8 cellular contexts compared by ENCODE assay signal in genomic region chr1:33255347-33256311, GRCh38. TPM values are rescaled to one million over a fixed set of nuclear protein-coding genes. Genes with fewer than 3 reads are reported as not detected.
A peak's percentile ranks its signal among the peaks of the same experiment; 100 is the strongest.
DNase-seq lines count a peak whose midpoint lies in the region; ATAC-seq and TF ChIP-seq lines count a peak whose summit lies in the region.

No MANE protein-coding gene starts in this region.

- peak overlapping the region in 6 of 8 donors; percentile 21 to 80 (median 40) for H3K27ac Mint-ChIP-seq in CD8-positive, alpha-beta memory T cell
- H3K27ac Mint-ChIP-seq in GM23338 (no peak overlapping the region; the same call in 1 of the 2 replicates), endodermal cell (peak overlapping the region; percentile 44), memory B cell (peak overlapping the region; percentile 93)

- H3K4me3 Mint-ChIP-seq in CD8-positive, alpha-beta memory T cell: peak overlapping the region; percentile 58 to 88 (median 66)
- peak overlapping the region; percentile 67 for H3K4me3 Mint-ChIP-seq in GM23338
- H3K4me3 Mint-ChIP-seq in endodermal cell: peak overlapping the region; percentile 96
- H3K4me3 Mint-ChIP-seq in memory B cell: peak overlapping the region; percentile 69

- ATAC-seq in GM23338 (peak; percentile 87), memory B cell (ENCODE audit: low read depth) (peak; percentile 59)

- 0 out of 2 replicates have a peak, but pooled peaks cover 2% of the 10 kb centered on the region for H3K9me2 ChIP-seq in GM23338 (ENCODE audit: insufficient read depth)

- peaks cover 31 to 36% (median 36%) of the 10 kb centered on the region in 3 donors for H3K4me1 Mint-ChIP-seq in CD8-positive, alpha-beta memory T cell
- H3K4me1 Mint-ChIP-seq in GM23338 (peaks cover 25% of the 10 kb centered on the region), endodermal cell (peaks cover 34% of the 10 kb centered on the region), memory B cell (peaks cover 22% of the 10 kb centered on the region)

- H3K9me3 ChIP-seq in CD8-positive, alpha-beta memory T cell (ENCODE audit: low read length): no peaks in the 10 kb centered on the region
- H3K9me3 ChIP-seq in endodermal cell (ENCODE audit: control insufficient read depth, low read length): no peaks in the 10 kb centered on the region

- H3F3A ChIP-seq in GM23338 (replicated peaks; ENCODE audit: low read depth): peaks cover 4% of the 10 kb centered on the region; the same call in 1 of the 2 replicates

- H3K79me2 ChIP-seq in GM23338 (replicated peaks; ENCODE audit: insufficient read depth): peaks cover 36% of the 10 kb centered on the region

- H3K4me1 ChIP-seq in CD8-positive, alpha-beta memory T cell (ENCODE audit: insufficient read depth, low read length): peaks cover 31% of the 10 kb centered on the region
- H3K4me1 ChIP-seq in GM23338 (ENCODE audit: insufficient read depth): peaks cover 25% of the 10 kb centered on the region
- H3K4me1 ChIP-seq in endodermal cell (ENCODE audit: control insufficient read depth, insufficient read depth, low read length): peaks cover 17% of the 10 kb centered on the region

- POLR2A ChIA-PET in CD8-positive, alpha-beta memory T cell (lab: Charles Lee): no interaction called here

- peak overlapping the region; percentile 84 for H3K4me2 ChIP-seq in GM23338

- no peaks in the 10 kb centered on the region for H3K9me3 Mint-ChIP-seq in CD8-positive, alpha-beta memory T cell
- H3K9me3 Mint-ChIP-seq in GM23338: peaks cover 6% of the 10 kb centered on the region; the same call in 2 of the 3 replicates
- no peaks in the 10 kb centered on the region for H3K9me3 Mint-ChIP-seq in endodermal cell
- peaks cover 2% of the 10 kb centered on the region for H3K9me3 Mint-ChIP-seq in memory B cell

- DNase-seq in CD8-positive, alpha-beta memory T cell: peak in 3 of 5 donors; percentile 10 to 55 (median 37)
- peak; percentile 92 for DNase-seq in GM23338 (ENCODE audit: low spot score)
- DNase-seq in NCI-H510A treated with DMSO at 0.1 percent for 48 hours (lab: John Stamatoyannopoulos, UW): peak; percentile 97
- peak in 2 of 3 experiments; percentile 13 for DNase-seq in activated CD8-positive, alpha-beta memory T cell treated with anti-CD3 and anti-CD28 coated beads for 48 hours (ENCODE audit: low read depth in 2 of 3, low spot score in 2 of 3)
- DNase-seq in endodermal cell: peak; percentile 94
- DNase-seq in memory B cell (ENCODE audit: low spot score in 2 of 2): peak; percentile 20 to 43
- peak; percentile 17 for DNase-seq in stimulated activated CD8-positive, alpha-beta memory T cell treated with anti-CD3 and anti-CD28 coated beads, Interleukin-15, amount 100 ng/mL, for 24 hours (ENCODE audit: low read depth)
- DNase-seq in dedifferentiated amniotic fluid mesenchymal stem cell (ENCODE audit: extremely low spot score): no peak

- H3K9ac ChIP-seq in endodermal cell (ENCODE audit: extremely low read depth, low read length, poor library complexity, severe bottlenecking): peak overlapping the region; percentile 25

- whole genome bisulfite sequencing in endodermal cell (ENCODE audit: insufficient coverage in 1 of 2, insufficient read length in 1 of 2), 2 experiments: 11 to 21% methylated on average over 28 to 82 of the region's 84 CpGs

- peak overlapping the region; percentile 93; the same call in 1 of the 2 replicates for H2AFZ ChIP-seq in GM23338

- no peak for TF ChIP-seq CTCF in GM23338 (conservative IDR thresholded peaks at IDR 0.05; ENCODE audit: low read depth in 2 of 2)
- no peak for TF ChIP-seq CTCF in endodermal cell (conservative IDR thresholded peaks at IDR 0.05)

- no peaks in the 10 kb centered on the region for H3K36me3 ChIP-seq in CD8-positive, alpha-beta memory T cell (ENCODE audit: insufficient read depth, low read length)
- H3K36me3 ChIP-seq in GM23338 (ENCODE audit: insufficient read depth) (no peaks in the 10 kb centered on the region), endodermal cell (ENCODE audit: control insufficient read depth, insufficient read depth, low read length) (no peaks in the 10 kb centered on the region)

- peaks cover 8% of the 10 kb centered on the region for H4K20me1 ChIP-seq in GM23338 (replicated peaks; ENCODE audit: insufficient read depth)

- H3K36me3 Mint-ChIP-seq in CD8-positive, alpha-beta memory T cell: peaks cover 0 to 6% (median 0%) of the 10 kb centered on the region in 3 donors
- H3K36me3 Mint-ChIP-seq in GM23338 (ENCODE audit: low read depth): peaks cover 7% of the 10 kb centered on the region
- H3K36me3 Mint-ChIP-seq in endodermal cell (ENCODE audit: low read depth): no peaks in the 10 kb centered on the region
- H3K36me3 Mint-ChIP-seq in memory B cell: peaks cover 2% of the 10 kb centered on the region

- CTCF ChIA-PET in CD8-positive, alpha-beta memory T cell (lab: Charles Lee): interaction anchor here (1.5 kb wide), 1 partner anchor 215 kb away, joined by 3 read pairs; no protein-coding TSS in a partner anchor

- H3K4me3 ChIP-seq in CD8-positive, alpha-beta memory T cell (ENCODE audit: low read length): no peak overlapping the region
- H3K4me3 ChIP-seq in GM23338 (peak overlapping the region; percentile 64), endodermal cell (ENCODE audit: low read length) (peak overlapping the region; percentile 72)

- H3K27ac ChIP-seq in CD8-positive, alpha-beta memory T cell (ENCODE audit: low read depth, low read length): no peak overlapping the region
- H3K27ac ChIP-seq in GM23338 (ENCODE audit: low read depth) (no peak overlapping the region), endodermal cell (ENCODE audit: low read depth, low read length) (peak overlapping the region; percentile 90)

- H3K27me3 Mint-ChIP-seq in CD8-positive, alpha-beta memory T cell: peaks cover 3 to 4% of the 10 kb centered on the region in 2 donors
- H3K27me3 Mint-ChIP-seq in GM23338 (ENCODE audit: insufficient read depth, low read depth, poor library complexity): peaks cover 16% of the 10 kb centered on the region
- peaks cover 19% of the 10 kb centered on the region for H3K27me3 Mint-ChIP-seq in endodermal cell (ENCODE audit: insufficient read depth)
- peaks cover 8% of the 10 kb centered on the region for H3K27me3 Mint-ChIP-seq in memory B cell

- H3K27me3 ChIP-seq in CD8-positive, alpha-beta memory T cell (ENCODE audit: insufficient read depth, low read length, poor library complexity, severe bottlenecking): no peaks in the 10 kb centered on the region
- no peaks in the 10 kb centered on the region for H3K27me3 ChIP-seq in GM23338 (ENCODE audit: insufficient read depth)
- H3K27me3 ChIP-seq in endodermal cell (ENCODE audit: control insufficient read depth, insufficient read depth, low read length, poor library complexity, severe bottlenecking): peaks cover 5% of the 10 kb centered on the region

TF ChIP-seq in GM23338, 12 proteins besides CTCF, POLR2A, EP300 and RAD21:
- TF ChIP-seq CREB1 (CRISPR knock-in tag; IDR thresholded peaks at IDR 0.05; ENCODE audit: low read depth): no peak
- TF ChIP-seq POLR2AphosphoS5 (IDR thresholded peaks at IDR 0.05; ENCODE audit: low read depth): peak; percentile 77
- TF ChIP-seq JUNB (IDR thresholded peaks at IDR 0.05; ENCODE audit: unreplicated experiment): no peak
- TF ChIP-seq REST (IDR thresholded peaks at IDR 0.05; ENCODE audit: unreplicated experiment): no peak
TF ChIP-seq in GM23338: peak in this region for 1.

RNA-seq across cellular contexts. Expression of gene ZNF362, which starts 0.7 kb away (rescaled TPM):
- 1 to 10 TPM; 8.5 to 9.9 TPM for total RNA-seq in CD8-positive, alpha-beta memory T cell
- polyA plus RNA-seq in CD8-positive, alpha-beta memory T cell: 26.4 TPM
- total RNA-seq in GM23338 (2014; rRNA removed; shearing (Covaris generic)): 10.0 and 11.0 TPM in 2 replicates
- 12.9 and 16.8 TPM in 2 replicates for polyA plus RNA-seq in GM23338 (2016; fragmentation: Nextera tagmentation; extraction: Ambion mirVana)
- total RNA-seq in endodermal cell: 10 to 100 TPM; 27.4 to 41.5 TPM
- polyA plus RNA-seq in endodermal cell (2013, experiment 1 of 2): 49.5 TPM
- polyA plus RNA-seq in endodermal cell (2013, experiment 2 of 2): 48.8 TPM
